In the genomic region with DNA sequence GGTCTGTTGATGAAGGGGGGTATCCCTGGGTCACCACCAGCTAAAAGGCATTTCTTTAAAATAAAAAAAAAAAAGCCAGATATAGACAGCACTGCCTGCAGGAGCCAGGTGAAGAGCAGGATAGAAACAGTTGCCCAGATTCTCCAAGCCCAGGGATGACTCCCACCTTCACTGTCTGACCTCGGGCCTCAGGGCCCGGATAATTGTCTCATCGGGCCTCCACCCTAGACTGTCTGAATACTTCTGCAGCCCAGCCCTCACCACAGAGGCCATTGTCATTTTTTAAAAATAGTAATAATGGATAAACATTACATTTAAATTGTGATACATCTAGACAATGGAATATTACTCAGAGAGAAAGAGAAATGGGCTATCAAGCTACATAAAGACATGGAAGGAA, we compare ENCODE assay signal across 20 cellular contexts.
DNase-seq lines count a peak whose midpoint lies in the region; ATAC-seq and TF ChIP-seq lines count a peak whose summit lies in the region.
"Had no signal": no experiment of that assay in that cellular context is flagged by ENCODE, and none has a peak within 500 bp of the region (broad histone marks: within the 10 kb centered on the region; RNA-seq: fewer than 3 reads in every experiment).

No MANE protein-coding gene starts in this region.

- H3K36me3 ChIP-seq in heart right ventricle (no peaks in the 10 kb centered on the region), WERI-Rb-1 (no peaks in the 10 kb centered on the region), mesenchymal stem cell (ENCODE audit: control insufficient read depth in 1 of 2, insufficient read depth in 2 of 2, low read depth in 1 of 2, low read length in 2 of 2) (no peaks in the 10 kb centered on the region)
- H3K36me3 ChIP-seq: SJCRH30 had no signal

- no peak overlapping the region for H3K18ac ChIP-seq in mesenchymal stem cell (ENCODE audit: low read depth in 1 of 2, low read length in 2 of 2)

- intact Hi-C loops in heart right ventricle (cut with DNase I) (loop anchor here in 1 of 10 donors (5.0 kb wide), 1 partner anchor 1388 kb away; no protein-coding TSS in a partner anchor), Right ventricle myocardium superior (cut with DNase I) (no loop called here)

- peak overlapping the region in 8 of 10 donors; percentile 34 to 87 (median 64) for H3K27ac ChIP-seq in heart right ventricle
- peak overlapping the region; percentile 80 for H3K27ac ChIP-seq in WERI-Rb-1
- no peak overlapping the region for H3K27ac ChIP-seq in mesenchymal stem cell (ENCODE audit: low read length, poor library complexity, severe bottlenecking)
- H3K27ac ChIP-seq in skin epidermis: peak overlapping the region in 11 of 21 experiments; percentile 8 to 85 (median 51)
- H3K27ac ChIP-seq: SJCRH30 had no signal

- no peak overlapping the region for H2AFZ ChIP-seq in mesenchymal stem cell (ENCODE audit: low read depth, low read length)

- no peak overlapping the region for H3K4me2 ChIP-seq in mesenchymal stem cell (ENCODE audit: low read length, poor library complexity, severe bottlenecking)

- no peaks in the 10 kb centered on the region for H3K79me1 ChIP-seq in mesenchymal stem cell (replicated peaks; ENCODE audit: low read length, poor library complexity, severe bottlenecking)

- H3K4me1 ChIP-seq in heart right ventricle (peaks cover 9 to 41% (median 27%) of the 10 kb centered on the region in 9 donors), mesenchymal stem cell (ENCODE audit: control insufficient read depth, insufficient read depth, low read depth, low read length) (no peaks in the 10 kb centered on the region)

- no peak overlapping the region for H3K23ac ChIP-seq in mesenchymal stem cell (ENCODE audit: low read length in 2 of 2)

- H2BK15ac ChIP-seq in mesenchymal stem cell (ENCODE audit: low read depth, poor library complexity, severe bottlenecking): no peak overlapping the region

- in situ Hi-C loops in KBM-7 (cut with MboI; ENCODE audit: low pct_unique_long_range_greater_than_20kb, low sequenced_read_pairs): no loop called here

- H2BK120ac ChIP-seq in mesenchymal stem cell (ENCODE audit: low read depth, low read length): no peak overlapping the region

- WGBS in heart right ventricle, 2 donors: 54 to 63% methylated on average over 3 of the region's 3 CpGs
- WGBS in mesenchymal stem cell: no CpG with 5 or more reads among the region's 3 CpGs

- no peak overlapping the region for H4K8ac ChIP-seq in mesenchymal stem cell (ENCODE audit: low read length)

- H2AK5ac ChIP-seq in mesenchymal stem cell (ENCODE audit: low read length, severe bottlenecking): no peak overlapping the region

- H2BK5ac ChIP-seq in mesenchymal stem cell (ENCODE audit: low read depth, low read length, poor library complexity, severe bottlenecking): no peak overlapping the region

- H3K27me3 ChIP-seq in heart right ventricle (no peaks in the 10 kb centered on the region), WERI-Rb-1 (ENCODE audit: insufficient read depth, low read depth, severe bottlenecking) (no peaks in the 10 kb centered on the region), mesenchymal stem cell (ENCODE audit: control insufficient read depth in 1 of 2, insufficient read depth in 1 of 2, low read length in 2 of 2) (peaks cover 35 to 61% of the 10 kb centered on the region in 2 experiments)
- H3K27me3 ChIP-seq: SJCRH30 had no signal

- H3K4ac ChIP-seq in mesenchymal stem cell (ENCODE audit: low read depth in 1 of 2, low read length in 2 of 2): no peak overlapping the region

- H2BK12ac ChIP-seq in mesenchymal stem cell (ENCODE audit: low read length in 2 of 2): no peak overlapping the region

- no peak for TF ChIP-seq CTCF in heart right ventricle (IDR thresholded peaks at IDR 0.05)
- TF ChIP-seq CTCF in WERI-Rb-1 (IDR thresholded peaks at IDR 0.05; ENCODE audit: low read depth, low read length): no peak

- H3K9me3 ChIP-seq in heart right ventricle: no peaks in the 10 kb centered on the region
- H3K9me3 ChIP-seq in WERI-Rb-1 (ENCODE audit: severe bottlenecking): no peaks in the 10 kb centered on the region
- no peaks in the 10 kb centered on the region for H3K9me3 ChIP-seq in mesenchymal stem cell (ENCODE audit: control insufficient read depth, low read length)
- H3K9me3 ChIP-seq: SJCRH30 had no signal

- DNase-seq in heart right ventricle (no peak), Right ventricle myocardium superior (no peak), WERI-Rb-1 (no peak), mesenchymal stem cell (no peak), KBM-7 (no peak), HCEC 1CT (no peak)
- DNase-seq: 8988T, DMS53, GDM1, HFFc6, NCI-H146, NCI-H2029, NCI-H2227 treated with DMSO at 0.1 percent for 48 hours, NCI-H510A, NCI-H748 treated with DMSO at 0.1 percent for 48 hours had no signal

- no peak overlapping the region for H4K91ac ChIP-seq in mesenchymal stem cell (ENCODE audit: low read length)

- H3K4me3 ChIP-seq in heart right ventricle: no peak overlapping the region
- H3K4me3 ChIP-seq in WERI-Rb-1 (ENCODE audit: low read depth, low read length): no peak overlapping the region; the same call in 1 of the 2 replicates
- no peak overlapping the region for H3K4me3 ChIP-seq in mesenchymal stem cell (ENCODE audit: insufficient read depth in 1 of 2, low read depth in 1 of 2, low read length in 2 of 2)
- H3K4me3 ChIP-seq in skin epidermis: no peak overlapping the region
- H3K4me3 ChIP-seq: K562 had no signal

- ATAC-seq in heart right ventricle: peak in 2 of 8 donors; percentile 28 to 31
- ATAC-seq in Right ventricle myocardium superior (ENCODE audit: poor library complexity): no peak
- ATAC-seq in GM18858 (IDR thresholded peaks at IDR 0.05; ENCODE audit: unreplicated experiment): no peak
- ATAC-seq: HepG2, K562 had no signal

- H3K14ac ChIP-seq in mesenchymal stem cell (ENCODE audit: low read length in 2 of 2): no peak overlapping the region

- H3K9ac ChIP-seq in mesenchymal stem cell (ENCODE audit: low read length): peak overlapping the region; percentile 29
